27 cellular contexts compared by ENCODE assay signal in the genomic region with DNA sequence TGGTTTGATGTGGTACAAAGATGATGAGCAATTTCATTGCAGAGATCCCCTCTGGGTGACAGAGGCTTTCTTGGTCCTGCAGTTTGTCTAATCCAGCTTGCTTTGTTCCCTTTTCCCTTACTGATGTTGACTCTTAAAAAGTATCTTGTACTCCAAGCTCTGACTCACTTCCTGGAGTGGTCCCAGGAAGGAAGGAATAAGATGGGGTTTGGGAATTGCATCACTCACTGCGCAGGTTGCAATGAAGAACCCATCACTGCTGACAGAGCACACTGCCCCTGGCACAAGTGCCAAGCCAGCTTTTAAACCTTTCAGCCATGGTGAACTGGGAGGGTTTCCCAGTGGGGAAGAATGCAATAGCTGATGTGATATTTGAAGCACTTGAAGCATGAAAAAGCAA.
"Had no signal": no experiment of that assay in that cellular context is flagged by ENCODE, and none has a peak within 500 bp of the region (broad histone marks: within the 10 kb centered on the region; RNA-seq: fewer than 3 reads in every experiment).

No MANE protein-coding gene starts in this region.

- ATAC-seq: activated T-cell treated with anti-CD3 and anti-CD28 coated beads, Interleukin-2, amount 50 U/mL, for 72 hours; gastroesophageal sphincter; heart left ventricle; left cardiac atrium had no signal

- H3K36me3 Mint-ChIP-seq: activated naive CD8-positive, alpha-beta T cell treated with anti-CD3 and anti-CD28 coated beads, Interleukin-2, amount 10 ng/mL, durations not matched to agents 7 days and 5 days; brain had no signal

- H3K27me3 Mint-ChIP-seq: activated naive CD8-positive, alpha-beta T cell treated with anti-CD3 and anti-CD28 coated beads, Interleukin-2, amount 10 ng/mL, durations not matched to agents 7 days and 5 days; brain had no signal

- H3K9me3 ChIP-seq: gastroesophageal sphincter, neutrophil, ovary, prostate gland, thoracic aorta, upper lobe of left lung had no signal

- H3K4me1 ChIP-seq: gastroesophageal sphincter, heart left ventricle, prostate gland, upper lobe of left lung had no signal

- H3K27me3 ChIP-seq: gastroesophageal sphincter, heart left ventricle, neutrophil, ovary, upper lobe of left lung had no signal

- H3K9me3 Mint-ChIP-seq: nephron had no signal

- FAIRE-seq: islet of Langerhans had no signal

- H3K27ac Mint-ChIP-seq: activated naive CD4-positive, alpha-beta T cell treated with anti-CD3 and anti-CD28 coated beads for 36 hours; activated naive CD8-positive, alpha-beta T cell treated with anti-CD3 and anti-CD28 coated beads, Interleukin-2, amount 10 ng/mL, durations not matched to agents 7 days and 5 days; activated T-cell treated with anti-CD3 and anti-CD28 coated beads, Interleukin-2, amount 50 U/mL, for 72 hours; brain; nephron; T-helper 1 cell treated with Interleukin-12 subunit alpha and Interleukin-12 subunit beta and Interleukin-4 antibody, amounts not matched to agents 30 μg/mL and 1 μg/mL, for 36 hours had no signal

- H3K27ac ChIP-seq: gastroesophageal sphincter, heart left ventricle, neutrophil, ovary, prostate gland, thoracic aorta, upper lobe of left lung had no signal

- DNase-seq: activated CD4-positive, alpha-beta T cell treated with anti-CD3 and anti-CD28 coated beads for 4 hours; activated CD4-positive, alpha-beta T cell treated with anti-CD3 and anti-CD28 coated beads, Interleukin-2, amount 50 U/mL, for 48 hours; activated CD4-positive, CD25-positive, alpha-beta regulatory T cell; activated effector memory CD4-positive, alpha-beta T cell treated with Interleukin-2 at 50 U/mL for 16 hours; activated naive CD4-positive, alpha-beta T cell treated with anti-CD3 and anti-CD28 coated beads for 36 hours; activated naive CD8-positive, alpha-beta T cell treated with anti-CD3 and anti-CD28 coated beads, Interleukin-2, amount 10 ng/mL, durations not matched to agents 7 days and 5 days; activated T-cell treated with anti-CD3 and anti-CD28 coated beads, Interleukin-2, amount 50 U/mL, for 72 hours; amniotic stem cell; central memory CD4-positive, alpha-beta T cell; dermis blood vessel endothelial cell; effector CD8-positive, alpha-beta T cell; heart left ventricle; left cardiac atrium; midbrain; ovary; stimulated activated CD4-positive, alpha-beta T cell treated with anti-CD3 and anti-CD28 coated beads, Interleukin-4, amount 100 ng/mL, for 24 hours; stimulated activated naive CD4-positive, alpha-beta T cell treated with Interleukin-2 at 50 U/mL for 16 hours; T1000; upper lobe of left lung had no signal

- H3K4me3 Mint-ChIP-seq: activated naive CD4-positive, alpha-beta T cell treated with anti-CD3 and anti-CD28 coated beads for 36 hours; activated naive CD8-positive, alpha-beta T cell treated with anti-CD3 and anti-CD28 coated beads, Interleukin-2, amount 10 ng/mL, durations not matched to agents 7 days and 5 days; activated T-cell treated with anti-CD3 and anti-CD28 coated beads, Interleukin-2, amount 50 U/mL, for 72 hours; brain; nephron; T-helper 1 cell treated with Interleukin-12 subunit alpha and Interleukin-12 subunit beta and Interleukin-4 antibody, amounts not matched to agents 30 μg/mL and 1 μg/mL, for 36 hours had no signal

- H3K4me1 Mint-ChIP-seq: activated naive CD8-positive, alpha-beta T cell treated with anti-CD3 and anti-CD28 coated beads, Interleukin-2, amount 10 ng/mL, durations not matched to agents 7 days and 5 days; brain; nephron had no signal

- H3K36me3 ChIP-seq: gastroesophageal sphincter, heart left ventricle, neutrophil, ovary, prostate gland, thoracic aorta, upper lobe of left lung had no signal

- H3K4me3 ChIP-seq: gastroesophageal sphincter, heart left ventricle, ovary, prostate gland, thoracic aorta, upper lobe of left lung had no signal
